ENCODE assay signal across 8 cellular contexts in the genomic region with DNA sequence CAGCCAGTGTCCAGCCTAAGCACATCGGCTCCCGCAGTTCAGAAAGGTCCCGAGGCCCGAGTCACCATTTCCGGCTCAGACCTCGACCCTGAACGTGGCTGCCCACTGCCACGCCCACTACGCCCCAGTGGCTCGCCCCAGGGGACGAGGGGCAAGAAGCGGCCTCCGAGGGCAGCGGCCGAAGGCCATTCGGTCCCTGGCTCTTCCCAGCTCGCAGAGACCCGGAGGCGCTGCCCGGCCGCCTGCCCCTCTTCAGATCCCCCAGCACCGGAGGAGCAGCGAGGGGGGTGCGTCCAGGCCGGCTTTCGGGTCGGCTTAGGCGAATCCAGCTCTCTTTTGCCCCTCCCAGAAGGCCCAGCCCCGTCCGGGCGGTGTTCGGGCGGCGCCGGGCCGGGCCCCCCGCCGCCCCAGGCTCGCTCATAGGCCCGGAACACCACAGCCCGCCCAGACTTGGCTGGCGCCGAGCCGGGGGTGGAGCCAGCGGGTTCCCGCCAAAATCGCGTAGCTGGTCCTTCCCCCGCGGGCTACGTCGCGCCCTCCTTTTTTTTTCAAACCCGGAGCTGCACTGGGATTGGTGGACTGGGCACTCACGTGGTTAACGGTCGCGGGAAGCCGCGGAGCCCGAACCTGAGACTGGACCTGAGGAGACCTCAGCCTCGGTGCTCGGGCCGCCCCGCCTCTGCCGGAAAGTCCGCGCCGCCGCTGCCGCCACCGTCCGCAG. TPM values are rescaled to one million over a fixed set of nuclear protein-coding genes. Genes with fewer than 3 reads are reported as not detected.
DNase-seq lines count a peak whose midpoint lies in the region; ATAC-seq and TF ChIP-seq lines count a peak whose summit lies in the region.

Gene WEE1, plus strand, starts transcription at position 617 of the 721 bp plus-strand sequence. CDS start 264 bp downstream, outside the sequence.

- peaks cover 46% of the 10 kb centered on the region for H3K79me2 ChIP-seq in OCI-LY1 (ENCODE audit: insufficient read depth, low read length)

- H3K9me2 ChIP-seq in OCI-LY1 (ENCODE audit: low read depth, low read length), result no peaks in the 10 kb centered on the region

- H3K9ac ChIP-seq in OCI-LY1 (ENCODE audit: low read length), result peak within 1 kb of the TSS; percentile 99

- H3K9me3 ChIP-seq in OCI-LY1 (ENCODE audit: low read length), result no peaks in the 10 kb centered on the region

- peaks cover 33% of the 10 kb centered on the region for H3K4me1 Mint-ChIP-seq in endothelial cell (ENCODE audit: unreplicated experiment)
- peaks cover 55% of the 10 kb centered on the region for H3K4me1 Mint-ChIP-seq in mesothelial cell of epicardium

- H3K4me3 Mint-ChIP-seq in endothelial cell (ENCODE audit: unreplicated experiment), result peak within 1 kb of the TSS; percentile 97
- H3K4me3 Mint-ChIP-seq in mesothelial cell of epicardium, result peak within 1 kb of the TSS; percentile 93

- DNase-seq in DMS 273 (lab: John Stamatoyannopoulos, UW; ENCODE audit: unreplicated experiment) (peak; percentile 98), HuH-7 (ENCODE audit: low spot score) (peak; percentile 95), endothelial cell (ENCODE audit: low spot score) (peak; percentile 98), mesothelial cell of epicardium (ENCODE audit: low spot score in 2 of 2, unreplicated experiment in 2 of 2) (peak; percentile 94 to 99)
- DNase-seq in activated CD8-positive, alpha-beta memory T cell treated with anti-CD3 and anti-CD28 coated beads, Interleukin-2, amount 50 U/mL, for 4 hours, result peak; percentile 95
- peak; percentile 93 to 95 for DNase-seq in stimulated activated CD8-positive, alpha-beta memory T cell treated with anti-CD3 and anti-CD28 coated beads, Interleukin-15, amount 100 ng/mL, for 4 hours (ENCODE audit: low read depth in 2 of 2)

- H3K4me1 ChIP-seq in OCI-LY1 (ENCODE audit: insufficient read depth, low read length, severe bottlenecking), result peaks cover 70% of the 10 kb centered on the region

- H4K20me1 ChIP-seq in OCI-LY1 (ENCODE audit: insufficient read depth, low read length), result no peaks in the 10 kb centered on the region

- H2AFZ ChIP-seq in OCI-LY1 (ENCODE audit: low read length), result no peak within 1 kb of the TSS

- H3K4me3 ChIP-seq in OCI-LY1 (ENCODE audit: low read depth, low read length, poor library complexity, severe bottlenecking), result peak within 1 kb of the TSS; percentile 99

- H3K27ac Mint-ChIP-seq in endothelial cell (ENCODE audit: unreplicated experiment), result peak within 1 kb of the TSS; percentile 86
- peak within 1 kb of the TSS; percentile 96 for H3K27ac Mint-ChIP-seq in mesothelial cell of epicardium

- peaks cover 9% of the 10 kb centered on the region for H3K36me3 Mint-ChIP-seq in endothelial cell (ENCODE audit: low read depth, unreplicated experiment)
- no peaks in the 10 kb centered on the region for H3K36me3 Mint-ChIP-seq in mesothelial cell of epicardium

- H3K27me3 Mint-ChIP-seq in endothelial cell (ENCODE audit: unreplicated experiment), result peaks cover 14% of the 10 kb centered on the region
- no peaks in the 10 kb centered on the region for H3K27me3 Mint-ChIP-seq in mesothelial cell of epicardium (ENCODE audit: low read depth)

- peaks cover 38% of the 10 kb centered on the region for H3K36me3 ChIP-seq in OCI-LY1 (ENCODE audit: insufficient read depth, low read length)

- H3F3A ChIP-seq in OCI-LY1 (ENCODE audit: insufficient read depth, low read length), result peaks cover 13% of the 10 kb centered on the region

- TF ChIP-seq CTCF in OCI-LY1 (IDR thresholded peaks at IDR 0.05; ENCODE audit: low read length) (no peak), endothelial cell (IDR thresholded peaks at IDR 0.05; ENCODE audit: unreplicated experiment) (no peak), mesothelial cell of epicardium (IDR thresholded peaks at IDR 0.05; ENCODE audit: unreplicated experiment) (no peak)

- peak within 1 kb of the TSS; percentile 96 for H3K4me2 ChIP-seq in OCI-LY1 (ENCODE audit: low read length)

- ATAC-seq in GM21526 (IDR thresholded peaks at IDR 0.05; ENCODE audit: low FRiP score, unreplicated experiment), result peak; percentile 73

- H3K27me3 ChIP-seq in OCI-LY1 (ENCODE audit: insufficient read depth, low read length), result no peaks in the 10 kb centered on the region

- H3K27ac ChIP-seq in OCI-LY1 (ENCODE audit: low read depth, low read length, poor library complexity, severe bottlenecking), result peak within 1 kb of the TSS; percentile 94

- H3K9me3 Mint-ChIP-seq in endothelial cell (ENCODE audit: unreplicated experiment), result no peaks in the 10 kb centered on the region
- H3K9me3 Mint-ChIP-seq in mesothelial cell of epicardium, result no peaks in the 10 kb centered on the region

RNA-seq across cellular contexts. Expression of gene WEE1, which starts in this region (rescaled TPM):
- total RNA-seq in endothelial cell (ENCODE audit: unreplicated experiment) (24.0 TPM), mesothelial cell of epicardium (64.7 to 67.2 TPM (median 66.4 TPM) in 3 replicates)

Comparison
In these comparisons a context has a peak if more than half of its experiments do, and no peak if none do; other contexts are left out.
1. Peak in every context shown above with its lines: DNase-seq, ATAC-seq, H3K4me3 ChIP-seq and H3K27ac ChIP-seq.